ENCODE assay signal across 32 cellular contexts in genomic region chr7:64832136-64832535, GRCh38.
"Had no signal": no experiment of that assay in that cellular context is flagged by ENCODE, and none has a peak within 500 bp of the region (broad histone marks: within the 10 kb centered on the region; RNA-seq: fewer than 3 reads in every experiment).

No MANE protein-coding gene starts in this region.

- H3K4me1 ChIP-seq: Peyer's patch, SJSA1 had no signal

- H3K9me2 ChIP-seq: SK-N-SH had no signal

- H3K9ac ChIP-seq: KMS-11, SK-N-SH had no signal

- H3K4me1 Mint-ChIP-seq: activated CD4-positive, alpha-beta T cell treated with anti-CD3 and anti-CD28 coated beads, Interleukin-2, amount 10 ng/mL, durations not matched to agents 24 days and 14 days; activated naive CD4-positive, alpha-beta T cell treated with anti-CD3 and anti-CD28 coated beads, Interleukin-2, amount 50 U/mL, for 24 hours; activated naive CD8-positive, alpha-beta T cell treated with anti-CD3 and anti-CD28 coated beads, Interleukin-2, amount 10 ng/mL, durations not matched to agents 7 days and 5 days; activated T-helper 17 cell treated with anti-CD3 and anti-CD28 coated beads, Interleukin-2, amount 50 U/mL, for 72 hours had no signal

- H3K27me3 Mint-ChIP-seq: activated CD4-positive, alpha-beta T cell treated with anti-CD3 and anti-CD28 coated beads, Interleukin-2, amount 10 ng/mL, durations not matched to agents 24 days and 14 days; activated CD8-positive, alpha-beta T cell treated with anti-CD3 and anti-CD28 coated beads for 36 hours; activated naive CD4-positive, alpha-beta T cell treated with anti-CD3 and anti-CD28 coated beads, Interleukin-2, amount 50 U/mL, for 24 hours; activated naive CD8-positive, alpha-beta T cell treated with anti-CD3 and anti-CD28 coated beads, Interleukin-2, amount 10 ng/mL, durations not matched to agents 7 days and 5 days; activated T-helper 17 cell treated with anti-CD3 and anti-CD28 coated beads, Interleukin-2, amount 50 U/mL, for 72 hours had no signal

- H3K9me3 ChIP-seq: SJSA1 had no signal

- H3K27ac ChIP-seq: brain microvascular endothelial cell, KMS-11, Peyer's patch, SJSA1 had no signal

- H3K4me3 ChIP-seq: Peyer's patch, SJSA1 had no signal

- H3K4me2 ChIP-seq: KMS-11, SK-N-SH had no signal

- H3K36me3 ChIP-seq: brain microvascular endothelial cell, SJSA1 had no signal

- H3K27ac Mint-ChIP-seq: activated CD4-positive, alpha-beta T cell treated with anti-CD3 and anti-CD28 coated beads, Interleukin-2, amount 10 ng/mL, durations not matched to agents 24 days and 14 days; activated CD8-positive, alpha-beta T cell treated with anti-CD3 and anti-CD28 coated beads for 36 hours; activated naive CD4-positive, alpha-beta T cell treated with anti-CD3 and anti-CD28 coated beads, Interleukin-2, amount 50 U/mL, for 24 hours; activated naive CD8-positive, alpha-beta T cell treated with anti-CD3 and anti-CD28 coated beads, Interleukin-2, amount 10 ng/mL, durations not matched to agents 7 days and 5 days; activated T-cell treated with anti-CD3 and anti-CD28 coated beads, Interleukin-2, amount 50 U/mL, for 72 hours; activated T-helper 17 cell treated with anti-CD3 and anti-CD28 coated beads, Interleukin-2, amount 50 U/mL, for 72 hours; T-helper 1 cell treated with Interleukin-12 subunit alpha and Interleukin-12 subunit beta and Interleukin-4 antibody, amounts not matched to agents 30 μg/mL and 1 μg/mL, for 36 hours; T-helper 2 cell treated with Interferon-gamma antibody and Interleukin-4, amounts not matched to agents 5 μg/mL and 100 μg/mL, for 36 hours had no signal

- H3K4me3 Mint-ChIP-seq: activated CD4-positive, alpha-beta T cell treated with anti-CD3 and anti-CD28 coated beads, Interleukin-2, amount 10 ng/mL, durations not matched to agents 24 days and 14 days; activated CD8-positive, alpha-beta T cell treated with anti-CD3 and anti-CD28 coated beads for 36 hours; activated naive CD4-positive, alpha-beta T cell treated with anti-CD3 and anti-CD28 coated beads, Interleukin-2, amount 50 U/mL, for 24 hours; activated naive CD8-positive, alpha-beta T cell treated with anti-CD3 and anti-CD28 coated beads, Interleukin-2, amount 10 ng/mL, durations not matched to agents 7 days and 5 days; activated T-cell treated with anti-CD3 and anti-CD28 coated beads, Interleukin-2, amount 50 U/mL, for 72 hours; activated T-helper 17 cell treated with anti-CD3 and anti-CD28 coated beads, Interleukin-2, amount 50 U/mL, for 72 hours; T-helper 1 cell treated with Interleukin-12 subunit alpha and Interleukin-12 subunit beta and Interleukin-4 antibody, amounts not matched to agents 30 μg/mL and 1 μg/mL, for 36 hours; T-helper 2 cell treated with Interferon-gamma antibody and Interleukin-4, amounts not matched to agents 5 μg/mL and 100 μg/mL, for 36 hours had no signal

- DNase-seq: activated CD4-positive, alpha-beta T cell treated with anti-CD3 and anti-CD28 coated beads, Interleukin-2, amount 10 ng/mL, durations not matched to agents 24 days and 14 days; activated CD4-positive, alpha-beta T cell treated with anti-CD3 and anti-CD28 coated beads, Interleukin-2, amount 50 U/mL, for 4 hours; activated CD8-positive, alpha-beta T cell treated with anti-CD3 and anti-CD28 coated beads for 36 hours; activated effector memory CD4-positive, alpha-beta T cell treated with anti-CD3 and anti-CD28 coated beads, Interleukin-2, amount 50 U/mL, for 16 hours; activated naive CD4-positive, alpha-beta T cell; activated naive CD8-positive, alpha-beta T cell treated with anti-CD3 and anti-CD28 coated beads, Interleukin-2, amount 10 ng/mL, durations not matched to agents 7 days and 5 days; activated T-cell treated with anti-CD3 and anti-CD28 coated beads, Interleukin-2, amount 50 U/mL, for 1 hour; activated T-cell treated with anti-CD3 and anti-CD28 coated beads, Interleukin-2, amount 50 U/mL, for 72 hours; brain microvascular endothelial cell; central memory CD4-positive, alpha-beta T cell; MM.1S; MV-4-11; NCI-H1092 treated with DMSO at 0.1 percent for 48 hours; NCI-H1417; NCI-H146; NCI-H187; NCI-H2029 treated with DMSO at 0.1 percent for 48 hours; NCI-H2107; NCI-H2171; NCI-H510A; NCI-H526; NCI-H748 treated with DMSO at 0.1 percent for 48 hours; Peyer's patch; RPMI8226; SHP77 treated with DMSO at 0.1 percent for 48 hours; SK-N-SH had no signal

- H3K27me3 ChIP-seq: brain microvascular endothelial cell, Peyer's patch, SJSA1 had no signal

- ATAC-seq: activated CD8-positive, alpha-beta T cell treated with anti-CD3 and anti-CD28 coated beads for 36 hours; activated T-cell treated with anti-CD3 and anti-CD28 coated beads, Interleukin-2, amount 50 U/mL, for 72 hours; activated T-helper 17 cell treated with anti-CD3 and anti-CD28 coated beads, Interleukin-2, amount 50 U/mL, for 72 hours had no signal
